Comparison of ENCODE assay signal across 1 cellular context in the genomic region with DNA sequence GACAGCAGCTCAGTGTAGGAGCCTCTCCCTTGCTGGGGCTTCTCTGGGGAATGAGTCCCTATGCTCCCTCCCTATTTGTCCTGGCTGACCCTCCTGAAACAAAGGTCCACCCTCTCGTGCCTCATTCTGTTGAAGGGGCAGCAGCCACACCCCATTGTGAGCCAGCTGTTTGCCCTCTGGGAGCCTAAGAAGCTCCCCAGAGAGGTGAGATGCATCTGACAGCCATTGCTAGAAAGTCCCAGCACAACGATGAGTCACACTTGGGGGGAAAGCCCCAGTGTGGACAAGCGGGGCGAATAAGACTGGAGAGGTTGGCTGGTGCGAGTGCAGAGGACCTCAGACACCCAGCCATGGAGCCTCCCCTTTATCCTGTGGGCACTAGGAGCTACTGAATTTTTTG.
TF ChIP-seq lines count a peak whose summit lies in the region.

No MANE protein-coding gene starts in this region.

TF ChIP-seq in GM12878, 131 proteins besides CTCF, POLR2A, EP300 and RAD21 (continued from another document):
- TF ChIP-seq BCLAF1 (IDR thresholded peaks at IDR 0.05) (no peak), MTA2 (IDR thresholded peaks at IDR 0.05; ENCODE audit: low read depth) (peak; percentile 57; the same call in 1 of the 2 replicates), CREB1 (IDR thresholded peaks at IDR 0.05; ENCODE audit: low read depth) (peak; percentile 31; the same call in 1 of the 2 replicates), BACH1 (IDR thresholded peaks at IDR 0.05; ENCODE audit: borderline replicate concordance) (peak; percentile 61; the same call in 1 of the 2 replicates), ATF7 (IDR thresholded peaks at IDR 0.05; ENCODE audit: low read depth) (peak; percentile 85), RELA (IDR thresholded peaks at IDR 0.05; ENCODE audit: borderline replicate concordance, partially characterized antibody) (peak; percentile 91), NBN (IDR thresholded peaks at IDR 0.05) (peak; percentile 58; the same call in 1 of the 2 replicates), HDAC2 (IDR thresholded peaks at IDR 0.05) (no peak), RUNX3 (IDR thresholded peaks at IDR 0.05; ENCODE audit: low read length) (peak; percentile 30; the same call in 1 of the 2 replicates), IKZF1 (conservative IDR thresholded peaks at IDR 0.05) (peak; percentile 66), NFXL1 (IDR thresholded peaks at IDR 0.05; ENCODE audit: borderline replicate concordance) (no peak), MTA3 (IDR thresholded peaks at IDR 0.05; ENCODE audit: borderline replicate concordance, low read length) (no peak), MEF2B (IDR thresholded peaks at IDR 0.05; ENCODE audit: partially characterized antibody, poor library complexity, severe bottlenecking) (peak; percentile 99), PKNOX1 (IDR thresholded peaks at IDR 0.05) (peak; percentile 81), BCL11A (IDR thresholded peaks at IDR 0.05; ENCODE audit: low read depth, low read length) (peak; percentile 37; the same call in 1 of the 2 replicates), RB1 (IDR thresholded peaks at IDR 0.05; ENCODE audit: borderline replicate concordance) (peak; percentile 90; the same call in 1 of the 2 replicates), STAT3 (IDR thresholded peaks at IDR 0.05; ENCODE audit: low read depth, low read length) (no peak), TBL1XR1 (IDR thresholded peaks at IDR 0.05; ENCODE audit: low read depth, low read length) (no peak), BHLHE40 (IDR thresholded peaks at IDR 0.05; ENCODE audit: borderline replicate concordance in 1 of 2, low read depth in 2 of 2, low read length in 1 of 2) (peak; percentile 55 to 72; a peak in 3 of 4 replicates), ZNF592 (IDR thresholded peaks at IDR 0.05) (peak; percentile 66; the same call in 1 of the 2 replicates), CUX1 (IDR thresholded peaks at IDR 0.05; ENCODE audit: insufficient replicate concordance, low read depth, low read length) (peak; percentile 85), IKZF2 (IDR thresholded peaks at IDR 0.05) (peak; percentile 52 to 68; a peak in 3 of 4 replicates), JUNB (IDR thresholded peaks at IDR 0.05) (peak; percentile 72), GATAD2B (conservative IDR thresholded peaks at IDR 0.05; ENCODE audit: low read depth) (peak; percentile 94), ASH2L (IDR thresholded peaks at IDR 0.05; ENCODE audit: borderline replicate concordance, low read depth) (no peak)
- TF ChIP-seq, protein P1, sequence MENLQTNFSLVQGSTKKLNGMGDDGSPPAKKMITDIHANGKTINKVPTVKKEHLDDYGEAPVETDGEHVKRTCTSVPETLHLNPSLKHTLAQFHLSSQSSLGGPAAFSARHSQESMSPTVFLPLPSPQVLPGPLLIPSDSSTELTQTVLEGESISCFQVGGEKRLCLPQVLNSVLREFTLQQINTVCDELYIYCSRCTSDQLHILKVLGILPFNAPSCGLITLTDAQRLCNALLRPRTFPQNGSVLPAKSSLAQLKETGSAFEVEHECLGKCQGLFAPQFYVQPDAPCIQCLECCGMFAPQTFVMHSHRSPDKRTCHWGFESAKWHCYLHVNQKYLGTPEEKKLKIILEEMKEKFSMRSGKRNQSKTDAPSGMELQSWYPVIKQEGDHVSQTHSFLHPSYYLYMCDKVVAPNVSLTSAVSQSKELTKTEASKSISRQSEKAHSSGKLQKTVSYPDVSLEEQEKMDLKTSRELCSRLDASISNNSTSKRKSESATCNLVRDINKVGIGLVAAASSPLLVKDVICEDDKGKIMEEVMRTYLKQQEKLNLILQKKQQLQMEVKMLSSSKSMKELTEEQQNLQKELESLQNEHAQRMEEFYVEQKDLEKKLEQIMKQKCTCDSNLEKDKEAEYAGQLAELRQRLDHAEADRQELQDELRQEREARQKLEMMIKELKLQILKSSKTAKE (IDR thresholded peaks at IDR 0.05; ENCODE audit: low read depth, poor library complexity, severe bottlenecking): peak; percentile 36
- TF ChIP-seq, protein P2, sequence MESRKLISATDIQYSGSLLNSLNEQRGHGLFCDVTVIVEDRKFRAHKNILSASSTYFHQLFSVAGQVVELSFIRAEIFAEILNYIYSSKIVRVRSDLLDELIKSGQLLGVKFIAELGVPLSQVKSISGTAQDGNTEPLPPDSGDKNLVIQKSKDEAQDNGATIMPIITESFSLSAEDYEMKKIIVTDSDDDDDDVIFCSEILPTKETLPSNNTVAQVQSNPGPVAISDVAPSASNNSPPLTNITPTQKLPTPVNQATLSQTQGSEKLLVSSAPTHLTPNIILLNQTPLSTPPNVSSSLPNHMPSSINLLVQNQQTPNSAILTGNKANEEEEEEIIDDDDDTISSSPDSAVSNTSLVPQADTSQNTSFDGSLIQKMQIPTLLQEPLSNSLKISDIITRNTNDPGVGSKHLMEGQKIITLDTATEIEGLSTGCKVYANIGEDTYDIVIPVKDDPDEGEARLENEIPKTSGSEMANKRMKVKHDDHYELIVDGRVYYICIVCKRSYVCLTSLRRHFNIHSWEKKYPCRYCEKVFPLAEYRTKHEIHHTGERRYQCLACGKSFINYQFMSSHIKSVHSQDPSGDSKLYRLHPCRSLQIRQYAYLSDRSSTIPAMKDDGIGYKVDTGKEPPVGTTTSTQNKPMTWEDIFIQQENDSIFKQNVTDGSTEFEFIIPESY (IDR thresholded peaks at IDR 0.05): no peak
- TF ChIP-seq, protein P3, sequence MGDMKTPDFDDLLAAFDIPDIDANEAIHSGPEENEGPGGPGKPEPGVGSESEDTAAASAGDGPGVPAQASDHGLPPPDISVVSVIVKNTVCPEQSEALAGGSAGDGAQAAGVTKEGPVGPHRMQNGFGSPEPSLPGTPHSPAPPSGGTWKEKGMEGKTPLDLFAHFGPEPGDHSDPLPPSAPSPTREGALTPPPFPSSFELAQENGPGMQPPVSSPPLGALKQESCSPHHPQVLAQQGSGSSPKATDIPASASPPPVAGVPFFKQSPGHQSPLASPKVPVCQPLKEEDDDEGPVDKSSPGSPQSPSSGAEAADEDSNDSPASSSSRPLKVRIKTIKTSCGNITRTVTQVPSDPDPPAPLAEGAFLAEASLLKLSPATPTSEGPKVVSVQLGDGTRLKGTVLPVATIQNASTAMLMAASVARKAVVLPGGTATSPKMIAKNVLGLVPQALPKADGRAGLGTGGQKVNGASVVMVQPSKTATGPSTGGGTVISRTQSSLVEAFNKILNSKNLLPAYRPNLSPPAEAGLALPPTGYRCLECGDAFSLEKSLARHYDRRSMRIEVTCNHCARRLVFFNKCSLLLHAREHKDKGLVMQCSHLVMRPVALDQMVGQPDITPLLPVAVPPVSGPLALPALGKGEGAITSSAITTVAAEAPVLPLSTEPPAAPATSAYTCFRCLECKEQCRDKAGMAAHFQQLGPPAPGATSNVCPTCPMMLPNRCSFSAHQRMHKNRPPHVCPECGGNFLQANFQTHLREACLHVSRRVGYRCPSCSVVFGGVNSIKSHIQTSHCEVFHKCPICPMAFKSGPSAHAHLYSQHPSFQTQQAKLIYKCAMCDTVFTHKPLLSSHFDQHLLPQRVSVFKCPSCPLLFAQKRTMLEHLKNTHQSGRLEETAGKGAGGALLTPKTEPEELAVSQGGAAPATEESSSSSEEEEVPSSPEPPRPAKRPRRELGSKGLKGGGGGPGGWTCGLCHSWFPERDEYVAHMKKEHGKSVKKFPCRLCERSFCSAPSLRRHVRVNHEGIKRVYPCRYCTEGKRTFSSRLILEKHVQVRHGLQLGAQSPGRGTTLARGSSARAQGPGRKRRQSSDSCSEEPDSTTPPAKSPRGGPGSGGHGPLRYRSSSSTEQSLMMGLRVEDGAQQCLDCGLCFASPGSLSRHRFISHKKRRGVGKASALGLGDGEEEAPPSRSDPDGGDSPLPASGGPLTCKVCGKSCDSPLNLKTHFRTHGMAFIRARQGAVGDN (IDR thresholded peaks at IDR 0.05): peak; percentile 93
